1 cellular context compared by ENCODE assay signal in genomic region chr19:38277549-38277948, GRCh38.
TF ChIP-seq lines count a peak whose summit lies in the region.

No MANE protein-coding gene starts in this region.

TF ChIP-seq in endothelial cell of umbilical vein, 7 proteins besides CTCF, POLR2A, EP300 and RAD21:
- TF ChIP-seq MAX (IDR thresholded peaks at IDR 0.05; ENCODE audit: insufficient read depth, insufficient read length) = no peak
- TF ChIP-seq EZH2 (IDR thresholded peaks at IDR 0.05; ENCODE audit: borderline replicate concordance, low read depth, low read length, severe bottlenecking) = no peak
- TF ChIP-seq GATA2 (IDR thresholded peaks at IDR 0.05; ENCODE audit: insufficient read depth, insufficient read length, low read depth, low read length) = no peak
- no peak for TF ChIP-seq FOS (IDR thresholded peaks at IDR 0.05; ENCODE audit: borderline replicate concordance, insufficient read depth, low read length)
- TF ChIP-seq JUN (IDR thresholded peaks at IDR 0.05; ENCODE audit: borderline replicate concordance, insufficient read depth, insufficient read length, low read depth) = no peak
- TF ChIP-seq MYC (IDR thresholded peaks at IDR 0.05; ENCODE audit: low read depth, low read length) = no peak
- TF ChIP-seq POLR2AphosphoS5 (IDR thresholded peaks at IDR 0.05; ENCODE audit: insufficient read depth, low read depth, low read length) = no peak
